In the genomic region with DNA sequence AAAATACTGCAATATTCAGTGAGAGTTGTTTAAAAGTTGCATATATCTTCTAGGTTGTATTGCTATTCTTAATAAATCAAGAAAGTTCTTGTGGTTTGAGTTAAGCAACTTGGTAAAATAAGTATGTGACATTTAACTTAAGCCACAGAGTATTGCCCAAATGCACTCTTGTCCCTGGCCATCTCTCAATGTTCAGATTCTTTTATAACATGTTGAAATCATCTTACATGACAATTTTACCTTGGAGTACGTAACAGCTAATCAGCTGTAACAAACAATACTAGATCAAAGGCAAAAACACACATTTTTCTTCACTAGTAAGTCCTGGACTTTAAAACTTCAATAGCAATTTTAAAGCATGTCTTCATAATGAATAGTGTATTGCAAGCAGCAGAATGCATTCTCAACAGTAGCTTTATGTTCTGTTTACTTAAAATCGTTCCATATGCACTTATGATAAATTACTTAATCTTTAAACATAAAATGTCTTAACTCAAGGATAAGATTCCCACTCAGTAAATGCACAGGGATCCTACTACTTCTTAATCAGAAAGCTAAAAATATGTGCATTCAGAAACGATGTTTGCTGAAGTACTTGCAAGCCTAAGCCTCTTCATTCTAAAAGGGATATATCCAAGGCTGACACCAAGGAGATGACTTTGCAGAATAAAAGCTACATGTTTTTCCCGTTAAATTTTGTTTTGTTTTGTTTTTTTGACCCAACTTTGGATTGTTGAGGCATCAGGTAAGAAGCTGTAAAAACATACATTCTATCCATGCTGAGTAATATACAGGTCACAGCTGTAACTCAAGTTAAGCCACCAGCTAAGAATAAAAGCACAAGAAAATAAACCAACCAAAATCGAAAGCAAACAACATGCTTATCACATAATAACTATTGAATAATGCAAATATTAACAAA, we compare ENCODE assay signal across 12 cellular contexts.
DNase-seq lines count a peak whose midpoint lies in the region; ATAC-seq, FAIRE-seq and TF ChIP-seq lines count a peak whose summit lies in the region.
"Had no signal": no experiment of that assay in that cellular context is flagged by ENCODE, and none has a peak within 500 bp of the region (broad histone marks: within the 10 kb centered on the region; RNA-seq: fewer than 3 reads in every experiment).

No MANE protein-coding gene starts in this region.

- whole genome bisulfite sequencing in right cardiac atrium: 32% methylated on average over 5 of the region's 5 CpGs
- WGBS in transverse colon (ENCODE audit: low coverage in 1 of 2), 2 donors: 30 to 35% methylated on average over 5 of the region's 5 CpGs
- 65 to 68% methylated on average over 4 to 5 of the region's 5 CpGs for WGBS in endodermal cell (ENCODE audit: insufficient coverage in 1 of 2, insufficient read length in 1 of 2), 2 experiments

- ATAC-seq in right cardiac atrium: no peak
- ATAC-seq: T-helper 17 cell had no signal

- H3K4me1 ChIP-seq in astrocyte (ENCODE audit: insufficient read depth, low read length): peaks cover 8% of the 10 kb centered on the region
- H3K4me1 ChIP-seq in right cardiac atrium (ENCODE audit: control insufficient read depth, insufficient read depth, low read length): peaks cover 1% of the 10 kb centered on the region
- H3K4me1 ChIP-seq in transverse colon: peaks cover 0 to 5% (median 0%) of the 10 kb centered on the region in 4 donors
- no peaks in the 10 kb centered on the region for H3K4me1 ChIP-seq in endodermal cell (ENCODE audit: control insufficient read depth, insufficient read depth, low read length)

- DNase-seq in NCI-H82 (lab: John Stamatoyannopoulos, UW) (peak; percentile 29), NCI-H82 treated with DMSO at 0.1 percent for 48 hours (lab: John Stamatoyannopoulos, UW; ENCODE audit: unreplicated experiment) (no peak), astrocyte (ENCODE audit: low read depth) (no peak), right cardiac atrium (no peak), substantia nigra (lab: John Stamatoyannopoulos, UW) (no peak), transverse colon (no peak), endodermal cell (no peak)
- no peak for DNase-seq in activated CD4-positive, alpha-beta T cell treated with anti-CD3 and anti-CD28 coated beads, Interleukin-2, amount 50 U/mL, for 48 hours
- DNase-seq: activated CD4-positive, alpha-beta T cell treated with anti-CD3 and anti-CD28 coated beads, Interleukin-2, amount 10 ng/mL, durations not matched to agents 7 days and 5 days; stimulated activated CD4-positive, alpha-beta T cell treated with anti-CD3 and anti-CD28 coated beads, Interleukin-12 subunit alpha, Interleukin-12 subunit beta, amount 100 ng/mL, for 4 hours; T-helper 17 cell had no signal

- intact Hi-C loops in right cardiac atrium (cut with DNase I) (loop anchor here in 1 of 4 donors (5.0 kb wide), 1 partner anchor 973 kb away; no protein-coding TSS in a partner anchor), transverse colon (cut with DNase I; ENCODE audit: low total_unique reads) (no loop called here)

- TF ChIP-seq CTCF in astrocyte (IDR thresholded peaks at IDR 0.05; ENCODE audit: insufficient read depth, low read depth, low read length): no peak
- no peak for TF ChIP-seq CTCF in transverse colon (IDR thresholded peaks at IDR 0.05)
- TF ChIP-seq CTCF in endodermal cell (conservative IDR thresholded peaks at IDR 0.05): no peak

- H3K36me3 ChIP-seq in astrocyte (ENCODE audit: insufficient read depth, low read length) (no peaks in the 10 kb centered on the region), transverse colon (no peaks in the 10 kb centered on the region), endodermal cell (ENCODE audit: control insufficient read depth, insufficient read depth, low read length) (no peaks in the 10 kb centered on the region)

- peaks cover 7% of the 10 kb centered on the region for H3K27me3 Mint-ChIP-seq in astrocyte (ENCODE audit: low read depth, unreplicated experiment)
- H3K27me3 Mint-ChIP-seq in endodermal cell (ENCODE audit: insufficient read depth): peaks cover 2% of the 10 kb centered on the region
- H3K27me3 Mint-ChIP-seq: activated CD4-positive, alpha-beta T cell treated with anti-CD3 and anti-CD28 coated beads, Interleukin-2, amount 10 ng/mL, durations not matched to agents 7 days and 5 days had no signal

- peak overlapping the region; percentile 45 for H2AFZ ChIP-seq in astrocyte (ENCODE audit: low read depth, low read length)
- H2AFZ ChIP-seq: PC-9 had no signal

- FAIRE-seq in astrocyte (lab: Jason Lieb, UNC): peak; percentile 17

- H3K4me2 ChIP-seq in astrocyte (ENCODE audit: low read length): peak overlapping the region; percentile 81
- H3K4me2 ChIP-seq: PC-9 had no signal

- no peak for TF ChIP-seq EP300 in transverse colon (IDR thresholded peaks at IDR 0.05; ENCODE audit: low read depth)

- H3K4me3 ChIP-seq in astrocyte (ENCODE audit: insufficient read depth, low read depth, low read length) (peak overlapping the region; percentile 49), right cardiac atrium (ENCODE audit: low read length) (peak overlapping the region; percentile 28), transverse colon (no peak overlapping the region), endodermal cell (ENCODE audit: low read length) (no peak overlapping the region)
- H3K4me3 ChIP-seq: PC-9 had no signal

- H3K9ac ChIP-seq in astrocyte (ENCODE audit: low read length) (no peak overlapping the region), endodermal cell (ENCODE audit: extremely low read depth, low read length, poor library complexity, severe bottlenecking) (no peak overlapping the region)

- in situ Hi-C loops in transverse colon (cut with MboI; ENCODE audit: low pct_ligation_motif_present in 1 of 4, low pct_unique_long_range_greater_than_20kb in 1 of 4, low sequenced_read_pairs in 3 of 4): loop anchor here in 1 of 4 donors (25.0 kb wide), 1 partner anchor 963 kb away; no protein-coding TSS in a partner anchor

- H3K27ac ChIP-seq in astrocyte (ENCODE audit: low read depth, low read length) (no peak overlapping the region), right cardiac atrium (ENCODE audit: low read length) (no peak overlapping the region), substantia nigra (ENCODE audit: low read depth, low read length, poor library complexity, severe bottlenecking) (peak overlapping the region; percentile 57), transverse colon (no peak overlapping the region), endodermal cell (ENCODE audit: low read depth, low read length) (no peak overlapping the region)
- H3K27ac ChIP-seq: PC-9 had no signal

- H3K36me3 Mint-ChIP-seq in astrocyte (ENCODE audit: low read depth, unreplicated experiment) (no peaks in the 10 kb centered on the region), endodermal cell (ENCODE audit: low read depth) (no peaks in the 10 kb centered on the region)

- H3K27me3 ChIP-seq in astrocyte (ENCODE audit: insufficient read depth, low read length) (peaks cover 21% of the 10 kb centered on the region), right cardiac atrium (ENCODE audit: control insufficient read depth, insufficient read depth) (no peaks in the 10 kb centered on the region), transverse colon (no peaks in the 10 kb centered on the region), endodermal cell (ENCODE audit: control insufficient read depth, insufficient read depth, low read length, poor library complexity, severe bottlenecking) (no peaks in the 10 kb centered on the region)

- H4K20me1 ChIP-seq in astrocyte (ENCODE audit: insufficient read depth, low read length): no peaks in the 10 kb centered on the region

- H3K79me2 ChIP-seq in astrocyte (ENCODE audit: insufficient read depth, low read length): no peaks in the 10 kb centered on the region

- H3K4me1 Mint-ChIP-seq in astrocyte (ENCODE audit: low read depth, unreplicated experiment) (peaks cover 4% of the 10 kb centered on the region), endodermal cell (peaks cover 7% of the 10 kb centered on the region)
- H3K4me1 Mint-ChIP-seq: activated CD4-positive, alpha-beta T cell treated with anti-CD3 and anti-CD28 coated beads, Interleukin-2, amount 10 ng/mL, durations not matched to agents 7 days and 5 days; T-helper 17 cell had no signal

- no peak overlapping the region for H3K27ac Mint-ChIP-seq in astrocyte (ENCODE audit: unreplicated experiment)
- no peak overlapping the region for H3K27ac Mint-ChIP-seq in endodermal cell
- H3K27ac Mint-ChIP-seq: activated CD4-positive, alpha-beta T cell treated with anti-CD3 and anti-CD28 coated beads, Interleukin-2, amount 10 ng/mL, durations not matched to agents 7 days and 5 days; T-helper 17 cell had no signal

- H3K9me3 Mint-ChIP-seq in astrocyte (ENCODE audit: unreplicated experiment): no peaks in the 10 kb centered on the region
- H3K9me3 Mint-ChIP-seq in endodermal cell: no peaks in the 10 kb centered on the region
- H3K9me3 Mint-ChIP-seq: activated CD4-positive, alpha-beta T cell treated with anti-CD3 and anti-CD28 coated beads, Interleukin-2, amount 10 ng/mL, durations not matched to agents 7 days and 5 days had no signal

- H3K9me3 ChIP-seq in astrocyte (ENCODE audit: insufficient read depth, low read depth, low read length): no peaks in the 10 kb centered on the region
- no peaks in the 10 kb centered on the region for H3K9me3 ChIP-seq in right cardiac atrium (ENCODE audit: control insufficient read depth, low read length)
- no peaks in the 10 kb centered on the region for H3K9me3 ChIP-seq in transverse colon
- no peaks in the 10 kb centered on the region for H3K9me3 ChIP-seq in endodermal cell (ENCODE audit: control insufficient read depth, low read length)

- no peak for TF ChIP-seq POLR2A in transverse colon (IDR thresholded peaks at IDR 0.05)

- no peak overlapping the region for H3K4me3 Mint-ChIP-seq in astrocyte (ENCODE audit: unreplicated experiment)
- H3K4me3 Mint-ChIP-seq in endodermal cell: no peak overlapping the region
- H3K4me3 Mint-ChIP-seq: activated CD4-positive, alpha-beta T cell treated with anti-CD3 and anti-CD28 coated beads, Interleukin-2, amount 10 ng/mL, durations not matched to agents 7 days and 5 days; T-helper 17 cell had no signal

Comparison
In these comparisons a context has a peak if more than half of its experiments do, and no peak if none do; other contexts are left out.
1. H3K4me3 ChIP-seq: peak in astrocyte (single experiment) and right cardiac atrium (single experiment); none in transverse colon (0 of 4) and endodermal cell (single experiment).